In genomic region chr11:46537121-46537520, GRCh38 we compare ENCODE assay signal across 10 cellular contexts. TPM values are rescaled to one million over a fixed set of nuclear protein-coding genes. Genes with fewer than 3 reads are reported as not detected.
DNase-seq lines count a peak whose midpoint lies in the region; ATAC-seq, FAIRE-seq and TF ChIP-seq lines count a peak whose summit lies in the region.
"Had no signal": no experiment of that assay in that cellular context is flagged by ENCODE, and none has a peak within 500 bp of the region (broad histone marks: within the 10 kb centered on the region; RNA-seq: fewer than 3 reads in every experiment).

No MANE protein-coding gene starts in this region.

- no peaks in the 10 kb centered on the region for H3K9me2 ChIP-seq in Karpas-422 (replicated peaks; ENCODE audit: insufficient read depth, low read length)

- H3K4me1 ChIP-seq in DND-41 (ENCODE audit: insufficient read depth, low read length) (0 out of 2 replicates have a peak, but pooled peaks cover 6% of the 10 kb centered on the region), Karpas-422 (ENCODE audit: low read length) (peaks cover 22% of the 10 kb centered on the region)

- H3K27me3 ChIP-seq in DND-41 (ENCODE audit: insufficient read depth, low read length, poor library complexity) (no peaks in the 10 kb centered on the region), Karpas-422 (ENCODE audit: low read length) (no peaks in the 10 kb centered on the region), kidney epithelial cell (ENCODE audit: control insufficient read depth, insufficient read depth, low read length) (no peaks in the 10 kb centered on the region)
- H3K27me3 ChIP-seq: sigmoid colon had no signal

- ATAC-seq in DND-41 (ENCODE audit: insufficient read depth, low read depth) = no peak

- DNase-seq in DND-41 = no peak
- DNase-seq in Karpas-422 = peak; percentile 62
- peak; percentile 12 for DNase-seq in astrocyte of the spinal cord (ENCODE audit: low read depth, low spot score)
- DNase-seq in kidney epithelial cell (ENCODE audit: low read depth) = no peak
- no peak for DNase-seq in GM20000 (ENCODE audit: low spot score)
- no peak for DNase-seq in islet precursor cell
- DNase-seq in GM12892 (ENCODE audit: insufficient read length) = no peak
- no peak for DNase-seq in NCI-H1436 (lab: John Stamatoyannopoulos, UW)
- DNase-seq: activated gamma-delta T cell had no signal

- H2AFZ ChIP-seq in DND-41 (ENCODE audit: low read depth, low read length) = no peak overlapping the region
- no peak overlapping the region for H2AFZ ChIP-seq in Karpas-422 (ENCODE audit: low read length)

- no peak for FAIRE-seq in GM12892 (lab: Jason Lieb, UNC)

- H4K20me1 ChIP-seq in DND-41 (ENCODE audit: insufficient read depth, low read length) = peaks cover 49% of the 10 kb centered on the region
- peaks cover 28% of the 10 kb centered on the region for H4K20me1 ChIP-seq in Karpas-422 (ENCODE audit: insufficient read depth, low read depth, low read length)

- in situ Hi-C loops in astrocyte of the spinal cord (cut with HindIII; ENCODE audit: low sequenced_read_pairs) = no loop called here

- H3K9me3 ChIP-seq in DND-41 (ENCODE audit: insufficient read depth, low read length, severe bottlenecking) (no peaks in the 10 kb centered on the region), Karpas-422 (ENCODE audit: low read length) (no peaks in the 10 kb centered on the region)
- H3K9me3 ChIP-seq: sigmoid colon had no signal

- no peak overlapping the region for H3K4me2 ChIP-seq in DND-41 (ENCODE audit: insufficient read depth, low read length)
- no peak overlapping the region for H3K4me2 ChIP-seq in Karpas-422 (ENCODE audit: low read depth, low read length, poor library complexity, severe bottlenecking)

- H3K9ac ChIP-seq in DND-41 (ENCODE audit: low read depth, low read length) (no peak overlapping the region), Karpas-422 (ENCODE audit: low read length) (no peak overlapping the region)

- H3K4me3 ChIP-seq in DND-41 (ENCODE audit: low read depth in 1 of 2, low read length in 2 of 2) = no peak overlapping the region
- H3K4me3 ChIP-seq in Karpas-422 (ENCODE audit: low read length) = no peak overlapping the region
- no peak overlapping the region for H3K4me3 ChIP-seq in astrocyte of the spinal cord (ENCODE audit: low read depth, low read length)
- no peak overlapping the region for H3K4me3 ChIP-seq in kidney epithelial cell (ENCODE audit: low read depth, low read length)
- H3K4me3 ChIP-seq: sigmoid colon had no signal

- H3K79me2 ChIP-seq in DND-41 (ENCODE audit: insufficient read depth, low read length) = peaks cover 91% of the 10 kb centered on the region
- H3K79me2 ChIP-seq in Karpas-422 (ENCODE audit: low read length) = peaks cover 84% of the 10 kb centered on the region

- TF ChIP-seq POLR2A in GM12892 (IDR thresholded peaks at IDR 0.05; ENCODE audit: low read depth, low read length) = no peak

- TF ChIP-seq CTCF in DND-41 (IDR thresholded peaks at IDR 0.05; ENCODE audit: borderline replicate concordance, extremely low read depth, low read length, poor library complexity, severe bottlenecking) = peak; percentile 35
- TF ChIP-seq CTCF in astrocyte of the spinal cord (IDR thresholded peaks at IDR 0.05; ENCODE audit: low read depth, low read length) = peak; percentile 30
- TF ChIP-seq CTCF in kidney epithelial cell (IDR thresholded peaks at IDR 0.05; ENCODE audit: insufficient read depth, low read length, poor library complexity, severe bottlenecking) = peak; percentile 22
- TF ChIP-seq CTCF in GM20000 (IDR thresholded peaks at IDR 0.05; ENCODE audit: extremely low read depth, missing control alignments) = no peak

- H3K27ac ChIP-seq in DND-41 (ENCODE audit: low read length) (peak overlapping the region; percentile 16), Karpas-422 (ENCODE audit: low read length) (no peak overlapping the region)
- H3K27ac ChIP-seq: sigmoid colon had no signal

- peaks cover 41% of the 10 kb centered on the region for H3K36me3 ChIP-seq in DND-41 (ENCODE audit: insufficient read depth, low read length)
- peaks cover 6% of the 10 kb centered on the region; the same call in 1 of the 2 replicates for H3K36me3 ChIP-seq in Karpas-422 (ENCODE audit: insufficient read depth, low read length)
- no peaks in the 10 kb centered on the region for H3K36me3 ChIP-seq in kidney epithelial cell (ENCODE audit: control insufficient read depth, insufficient read depth, low read length)

RNA-seq across cellular contexts. Expression of gene AMBRA1, which starts 56.7 kb away (rescaled TPM):
- total RNA-seq in Karpas-422 (2014; rRNA removed; shearing (Covaris generic); ENCODE audit: low replicate concordance) = 26.2 and 30.3 TPM in 2 replicates
- total RNA-seq in kidney epithelial cell = 23.1 and 28.7 TPM in 2 replicates
- polyA plus RNA-seq in GM12892 (2012; ENCODE audit: missing spikeins) = 8.9 TPM

Comparison
In these comparisons a context has a peak if more than half of its experiments do, and no peak if none do; other contexts are left out.
1. DNase-seq: peak in Karpas-422 (single experiment) and astrocyte of the spinal cord (single experiment); none in DND-41 (single experiment), kidney epithelial cell (single experiment), GM20000 (single experiment), islet precursor cell (single experiment), GM12892 (single experiment) and NCI-H1436 (single experiment).